ENCODE assay signal across 25 cellular contexts in the genomic region with DNA sequence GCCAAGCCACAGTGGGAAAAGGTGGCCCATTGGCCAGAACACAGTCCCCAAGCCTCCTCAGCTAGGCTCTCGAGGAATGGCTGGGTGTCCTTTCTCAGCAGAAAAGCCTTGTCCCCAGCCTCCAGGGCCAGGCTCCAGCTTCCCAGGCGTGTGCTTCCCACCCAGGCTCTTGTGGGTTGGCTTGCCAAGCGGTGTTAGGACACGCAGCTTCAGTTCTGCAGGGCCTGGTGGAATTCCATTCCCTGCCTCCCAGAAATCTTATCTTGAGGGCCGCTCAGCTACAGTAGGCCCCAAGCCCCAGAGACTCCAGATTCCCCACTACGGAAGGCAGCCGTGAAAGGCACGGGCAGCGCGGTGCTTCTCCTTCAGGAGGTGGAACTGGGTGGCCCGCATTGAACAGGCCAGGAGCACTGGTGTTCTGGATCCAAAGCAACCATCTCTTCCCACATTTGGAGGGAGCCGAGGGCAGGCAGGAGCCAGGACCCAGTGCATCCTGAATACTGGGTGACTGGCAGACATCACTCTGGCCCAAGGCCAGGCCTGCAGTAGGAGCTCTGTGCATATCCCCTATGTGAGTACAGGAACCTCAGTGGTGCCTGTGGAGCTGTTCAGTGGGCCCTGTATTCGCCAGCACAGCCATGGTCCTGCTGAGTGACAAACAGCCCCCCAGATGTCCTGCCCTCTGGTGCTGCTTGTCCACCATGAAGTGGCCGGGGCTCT. TPM values are rescaled to one million over a fixed set of nuclear protein-coding genes. Genes with fewer than 3 reads are reported as not detected.
DNase-seq lines count a peak whose midpoint lies in the region; ATAC-seq and TF ChIP-seq lines count a peak whose summit lies in the region.
"Had no signal": no experiment of that assay in that cellular context is flagged by ENCODE, and none has a peak within 500 bp of the region (broad histone marks: within the 10 kb centered on the region; RNA-seq: fewer than 3 reads in every experiment).

No MANE protein-coding gene starts in this region.

- no peaks in the 10 kb centered on the region for H3K36me3 ChIP-seq in right atrium auricular region
- H3K36me3 ChIP-seq in colonic mucosa = no peaks in the 10 kb centered on the region
- H3K36me3 ChIP-seq: Peyer's patch had no signal

- H3K9ac ChIP-seq in colonic mucosa (ENCODE audit: low read depth in 2 of 2, low read length in 2 of 2) = no peak overlapping the region

- H3K4me3 Mint-ChIP-seq in nephron progenitor cell (peak overlapping the region; percentile 4), MCF 10A (ENCODE audit: unreplicated experiment) (no peak overlapping the region)
- H3K4me3 Mint-ChIP-seq: B cell; CD4-positive, CD25-positive, alpha-beta regulatory T cell had no signal

- no TSS peak for BruUV-seq in MCF 10A (replicated peaks; lab: Mats Ljungman, UMichigan)

- no peak overlapping the region for H3K27ac ChIP-seq in right atrium auricular region
- no peak overlapping the region for H3K27ac ChIP-seq in right cardiac atrium (ENCODE audit: low read length)
- no peak overlapping the region for H3K27ac ChIP-seq in colonic mucosa
- H3K27ac ChIP-seq: Peyer's patch had no signal

- H3K9me3 Mint-ChIP-seq in nephron progenitor cell (no peaks in the 10 kb centered on the region), MCF 10A (ENCODE audit: unreplicated experiment) (no peaks in the 10 kb centered on the region)

- H3K4me1 ChIP-seq in right atrium auricular region (peaks cover 0 to 12% of the 10 kb centered on the region in 2 donors), right cardiac atrium (ENCODE audit: control insufficient read depth, insufficient read depth, low read length) (no peaks in the 10 kb centered on the region), colonic mucosa (no peaks in the 10 kb centered on the region)
- H3K4me1 ChIP-seq: Peyer's patch had no signal

- WGBS in right cardiac atrium = 53% methylated on average over 14 of the region's 14 CpGs

- POLR2A ChIA-PET in MCF 10A (lab: Yijun Ruan, JAX) = no interaction called here

- H3K4me1 Mint-ChIP-seq in nephron progenitor cell (peaks cover 99% of the 10 kb centered on the region), MCF 10A (ENCODE audit: insufficient read depth, unreplicated experiment) (no peaks in the 10 kb centered on the region)
- H3K4me1 Mint-ChIP-seq: B cell; CD4-positive, CD25-positive, alpha-beta regulatory T cell had no signal

- H3K27ac Mint-ChIP-seq in nephron progenitor cell (no peak overlapping the region), MCF 10A (ENCODE audit: low read depth, unreplicated experiment) (no peak overlapping the region)
- H3K27ac Mint-ChIP-seq: B cell; CD4-positive, CD25-positive, alpha-beta regulatory T cell had no signal

- CTCF ChIA-PET in MCF 10A (lab: Yijun Ruan, JAX) = no interaction called here

- no peaks in the 10 kb centered on the region for H3K36me3 Mint-ChIP-seq in nephron progenitor cell (ENCODE audit: low read depth)
- H3K36me3 Mint-ChIP-seq in MCF 10A (ENCODE audit: insufficient read depth, unreplicated experiment) = no peaks in the 10 kb centered on the region
- H3K36me3 Mint-ChIP-seq: CD4-positive, CD25-positive, alpha-beta regulatory T cell had no signal

- H3K4me3 ChIP-seq in right atrium auricular region (no peak overlapping the region), right cardiac atrium (ENCODE audit: low read length) (no peak overlapping the region), colonic mucosa (no peak overlapping the region)
- H3K4me3 ChIP-seq: Peyer's patch had no signal

- intact Hi-C loops in Right ventricle myocardium inferior (cut with DNase I) (no loop called here), right cardiac atrium (cut with DNase I) (no loop called here), colonic mucosa (cut with DNase I) (no loop called here), MCF 10A (cut with micrococcal nuclease) (no loop called here)

- DNase-seq in Right ventricle myocardium inferior (ENCODE audit: missing footprints) (peak; percentile 72), right atrium auricular region (ENCODE audit: low spot score) (no peak), right cardiac atrium (peak; percentile 56 to 83 (median 76)), nephron progenitor cell (no peak), kidney glomerular epithelial cell (lab: John Stamatoyannopoulos, UW) (no peak), RKO (ENCODE audit: low spot score) (no peak), colonic mucosa (no peak), MCF 10A (ENCODE audit: unreplicated experiment) (no peak)
- DNase-seq: 8988T; CD4-positive, CD25-positive, alpha-beta regulatory T cell; COR-L47; DMS153; GF-D8; HCEC 1CT; Kasumi-1; MM.1S; NCI-H1092; NCI-H146; NCI-H2081; NCI-H446; NCI-H526 treated with DMSO at 0.1 percent for 48 hours; NK-92 treated with Interleukin-12 subunit alpha and Interleukin-12 subunit beta, amount 100 ng/mL, for 24 hours; Peyer's patch; SHP77 had no signal

- H3K9me3 ChIP-seq in right atrium auricular region = no peaks in the 10 kb centered on the region
- H3K9me3 ChIP-seq in right cardiac atrium (ENCODE audit: control insufficient read depth, low read length) = no peaks in the 10 kb centered on the region
- no peaks in the 10 kb centered on the region for H3K9me3 ChIP-seq in colonic mucosa
- H3K9me3 ChIP-seq: Peyer's patch had no signal

- ATAC-seq in Right ventricle myocardium inferior (peak; percentile 68), right cardiac atrium (peak; percentile 58 to 70)

- H3K27me3 Mint-ChIP-seq in nephron progenitor cell (ENCODE audit: low read depth, poor library complexity) = peaks cover 22% of the 10 kb centered on the region
- peaks cover 18% of the 10 kb centered on the region for H3K27me3 Mint-ChIP-seq in MCF 10A (ENCODE audit: insufficient read depth, unreplicated experiment)
- H3K27me3 Mint-ChIP-seq: B cell; CD4-positive, CD25-positive, alpha-beta regulatory T cell had no signal

- TF ChIP-seq CTCF in right atrium auricular region (IDR thresholded peaks at IDR 0.05) = no peak
- TF ChIP-seq CTCF in nephron progenitor cell (IDR thresholded peaks at IDR 0.05) = no peak
- TF ChIP-seq CTCF in colonic mucosa (IDR thresholded peaks at IDR 0.05) = no peak
- TF ChIP-seq CTCF in MCF 10A (IDR thresholded peaks at IDR 0.05; ENCODE audit: unreplicated experiment) = no peak

- H3K27me3 ChIP-seq in right atrium auricular region = no peaks in the 10 kb centered on the region
- no peaks in the 10 kb centered on the region for H3K27me3 ChIP-seq in right cardiac atrium (ENCODE audit: control insufficient read depth, insufficient read depth)
- H3K27me3 ChIP-seq in colonic mucosa = no peaks in the 10 kb centered on the region
- H3K27me3 ChIP-seq: Peyer's patch had no signal

RNA-seq across cellular contexts. Expression of a gene that starts 16.7 kb away (rescaled TPM):
- total RNA-seq in Right ventricle myocardium inferior = 0.32 TPM
- under 1 TPM; 0.35 to 0.37 TPM for total RNA-seq in right atrium auricular region
- total RNA-seq in right cardiac atrium = under 1 TPM; 0.51 to 0.78 (median 0.55) TPM
- 0.41 TPM for polyA plus RNA-seq in right cardiac atrium
- total RNA-seq in colonic mucosa = 1 to 10 TPM in 1 of 2 donors, under 1 TPM in 1; 0.77 to 1.5 TPM
- total RNA-seq in MCF 10A (2022) = 1.3 and 1.7 TPM in 2 replicates

Comparison
In these comparisons a context has a peak if more than half of its experiments do, and no peak if none do; other contexts are left out.
1. DNase-seq: peak in Right ventricle myocardium inferior (single experiment) and right cardiac atrium (3 of 3); none in right atrium auricular region (single experiment), nephron progenitor cell (single experiment), kidney glomerular epithelial cell (single experiment), RKO (single experiment), colonic mucosa (single experiment) and MCF 10A (single experiment).